ENCODE assay signal across 1 cellular context in the genomic region with DNA sequence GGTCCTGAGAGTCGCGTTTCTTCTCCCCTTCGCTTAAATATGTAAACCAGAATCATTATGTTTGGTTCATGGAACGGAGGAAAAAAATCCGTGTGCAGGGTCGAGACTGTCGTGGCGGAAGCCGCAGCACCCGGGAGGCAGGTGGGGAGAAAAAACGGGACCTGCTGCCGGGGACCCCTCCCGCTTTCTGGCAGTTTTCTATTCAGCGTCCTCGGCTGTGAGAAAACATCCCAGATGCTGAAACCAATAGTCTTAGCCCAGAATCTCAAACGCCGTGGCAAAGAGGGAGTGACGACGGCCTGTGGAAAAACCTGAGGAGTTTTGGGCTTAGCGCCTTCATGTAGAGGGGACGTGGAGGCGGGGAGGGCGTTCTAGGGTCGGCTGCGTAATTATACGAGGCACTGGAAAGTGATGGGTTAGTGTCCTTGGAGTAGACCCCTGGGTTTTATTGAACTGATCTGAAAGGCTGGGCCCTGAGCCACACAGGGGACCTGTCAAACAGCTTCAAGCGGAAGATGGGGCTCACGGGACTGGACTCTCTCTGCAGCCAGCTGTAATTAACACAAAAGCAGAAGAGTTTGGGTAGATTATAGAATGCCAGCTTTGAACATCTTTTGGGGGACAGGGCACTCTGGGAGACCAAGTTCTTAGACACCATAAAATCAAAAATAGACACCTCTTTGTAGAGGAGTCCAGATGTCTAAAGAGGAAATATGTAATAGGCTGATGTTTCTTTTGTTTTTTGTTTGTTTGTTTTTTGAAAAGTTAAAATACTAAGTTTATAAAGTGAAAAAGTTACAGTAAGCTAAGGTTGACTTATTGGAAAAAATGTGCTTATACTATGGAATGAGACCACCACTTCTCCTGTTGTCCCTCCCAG.
TF ChIP-seq lines count a peak whose summit lies in the region.

No MANE protein-coding gene starts in this region.

TF ChIP-seq in HEK293, 187 proteins besides CTCF, POLR2A, EP300 and RAD21 (continued from another document):
- TF ChIP-seq, protein P1, sequence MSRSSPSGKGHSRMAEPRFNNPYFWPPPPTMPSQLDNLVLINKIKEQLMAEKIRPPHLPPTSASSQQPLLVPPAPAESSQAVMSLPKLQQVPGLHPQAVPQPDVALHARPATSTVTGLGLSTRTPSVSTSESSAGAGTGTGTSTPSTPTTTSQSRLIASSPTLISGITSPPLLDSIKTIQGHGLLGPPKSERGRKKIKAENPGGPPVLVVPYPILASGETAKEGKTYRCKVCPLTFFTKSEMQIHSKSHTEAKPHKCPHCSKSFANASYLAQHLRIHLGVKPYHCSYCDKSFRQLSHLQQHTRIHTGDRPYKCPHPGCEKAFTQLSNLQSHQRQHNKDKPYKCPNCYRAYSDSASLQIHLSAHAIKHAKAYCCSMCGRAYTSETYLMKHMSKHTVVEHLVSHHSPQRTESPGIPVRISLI (tag by site-specific recombination; IDR thresholded peaks at IDR 0.05): no peak
- TF ChIP-seq ZEB2 (tag by site-specific recombination; IDR thresholded peaks at IDR 0.05) (no peak), ZNF514 (tag by site-specific recombination; IDR thresholded peaks at IDR 0.05) (no peak)
